8 cellular contexts compared by ENCODE assay signal in the genomic region with DNA sequence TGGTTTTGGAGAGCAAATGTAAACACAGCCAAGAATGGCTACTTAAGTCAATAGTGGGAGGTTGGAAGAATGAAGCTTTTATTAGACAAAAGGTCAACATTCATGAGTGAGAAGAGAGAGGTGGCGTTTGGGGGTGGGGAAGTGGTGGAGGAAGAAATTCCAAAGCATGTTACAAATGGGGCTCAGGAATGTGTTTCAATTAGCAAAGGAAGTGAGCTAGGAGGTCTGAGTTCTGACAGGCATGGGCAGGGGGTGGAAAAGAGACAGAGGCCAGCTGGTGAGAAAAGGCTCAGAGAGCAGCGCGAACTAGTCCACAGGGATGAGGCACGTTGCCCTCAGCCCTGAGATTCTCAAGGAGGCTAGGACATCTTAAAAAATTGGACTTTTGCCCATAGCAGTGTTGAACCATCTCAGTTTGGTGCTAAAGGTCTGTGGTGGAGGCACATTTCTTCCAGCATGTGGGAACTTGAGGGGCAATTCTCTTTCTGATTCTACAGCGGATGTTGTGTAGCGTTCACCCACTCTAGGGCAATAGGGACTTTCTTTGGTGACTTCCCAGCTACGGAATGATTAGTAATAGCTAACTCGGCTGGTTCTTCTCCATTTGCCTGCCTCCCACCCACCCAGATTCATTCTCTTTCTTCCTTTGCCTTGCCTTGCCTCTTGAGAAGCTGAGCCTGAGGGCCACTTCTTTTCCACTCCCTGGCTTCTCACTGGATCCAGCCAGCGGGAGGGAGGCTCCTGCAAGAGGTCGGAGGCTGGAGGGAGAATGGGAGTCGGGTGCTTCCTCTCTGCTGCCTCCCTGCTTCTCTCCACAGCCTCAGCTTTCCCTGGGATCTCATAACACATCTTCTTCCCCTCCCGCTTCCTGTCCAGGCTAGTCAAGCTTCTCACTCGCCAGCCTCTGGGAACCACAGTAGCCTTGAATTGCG. TPM values are rescaled to one million over a fixed set of nuclear protein-coding genes. Genes with fewer than 3 reads are reported as not detected.
A peak's percentile ranks its signal among the peaks of the same experiment; 100 is the strongest.
DNase-seq lines count a peak whose midpoint lies in the region; ATAC-seq and TF ChIP-seq lines count a peak whose summit lies in the region.

No MANE protein-coding gene starts in this region.

- H3K4me3 ChIP-seq in endodermal cell (ENCODE audit: low read length) = no peak overlapping the region

- peak; percentile 47 for ATAC-seq in GM21619 (IDR thresholded peaks at IDR 0.05; ENCODE audit: unreplicated experiment)

- H3K36me3 Mint-ChIP-seq in endodermal cell (ENCODE audit: low read depth) (no peaks in the 10 kb centered on the region), progenitor cell of endocrine pancreas (ENCODE audit: insufficient read depth) (no peaks in the 10 kb centered on the region)

- H3K27me3 ChIP-seq in endodermal cell (ENCODE audit: control insufficient read depth, insufficient read depth, low read length, poor library complexity, severe bottlenecking) = no peaks in the 10 kb centered on the region

- H3K36me3 ChIP-seq in endodermal cell (ENCODE audit: control insufficient read depth, insufficient read depth, low read length) = no peaks in the 10 kb centered on the region

- 73 to 79% methylated on average over 14 of the region's 14 CpGs for WGBS in endodermal cell (ENCODE audit: insufficient coverage in 1 of 2, insufficient read length in 1 of 2), 2 experiments

- TF ChIP-seq CTCF in endodermal cell (conservative IDR thresholded peaks at IDR 0.05) = no peak
- TF ChIP-seq CTCF in progenitor cell of endocrine pancreas (IDR thresholded peaks at IDR 0.05; ENCODE audit: unreplicated experiment) = no peak

- H3K4me3 Mint-ChIP-seq in endodermal cell = no peak overlapping the region
- H3K4me3 Mint-ChIP-seq in progenitor cell of endocrine pancreas (ENCODE audit: low read depth) = peak overlapping the region; percentile 17

- peaks cover 15% of the 10 kb centered on the region for H3K4me1 ChIP-seq in endodermal cell (ENCODE audit: control insufficient read depth, insufficient read depth, low read length)

- no peaks in the 10 kb centered on the region for H3K9me3 ChIP-seq in endodermal cell (ENCODE audit: control insufficient read depth, low read length)

- DNase-seq in NCI-H2029 treated with DMSO at 0.1 percent for 48 hours (lab: John Stamatoyannopoulos, UW) (peak; percentile 27), NCI-H2029 (lab: John Stamatoyannopoulos, UW) (no peak), LoVo (ENCODE audit: low spot score) (peak; percentile 17), endodermal cell (peak; percentile 84), progenitor cell of endocrine pancreas (ENCODE audit: low spot score, unreplicated experiment) (no peak), NCI-H526 (lab: John Stamatoyannopoulos, UW) (no peak), NCI-H2171 (lab: John Stamatoyannopoulos, UW) (no peak)

- H3K27ac ChIP-seq in endodermal cell (ENCODE audit: low read depth, low read length) = no peak overlapping the region

- H3K9ac ChIP-seq in endodermal cell (ENCODE audit: extremely low read depth, low read length, poor library complexity, severe bottlenecking) = no peak overlapping the region

- H3K27ac Mint-ChIP-seq in endodermal cell (peak overlapping the region; percentile 11), progenitor cell of endocrine pancreas (peak overlapping the region; percentile 89)

- no peaks in the 10 kb centered on the region for H3K27me3 Mint-ChIP-seq in endodermal cell (ENCODE audit: insufficient read depth)
- peaks cover 3% of the 10 kb centered on the region for H3K27me3 Mint-ChIP-seq in progenitor cell of endocrine pancreas

- H3K9me3 Mint-ChIP-seq in endodermal cell (no peaks in the 10 kb centered on the region), progenitor cell of endocrine pancreas (ENCODE audit: low read depth) (no peaks in the 10 kb centered on the region)

- peaks cover 55% of the 10 kb centered on the region for H3K4me1 Mint-ChIP-seq in endodermal cell
- H3K4me1 Mint-ChIP-seq in progenitor cell of endocrine pancreas (ENCODE audit: low read depth) = peaks cover 61% of the 10 kb centered on the region

RNA-seq across cellular contexts. Expression of a gene that starts 45.1 kb away (rescaled TPM):
- total RNA-seq in endodermal cell (1 to 10 TPM; 1.7 to 7.4 TPM), progenitor cell of endocrine pancreas (13.6 and 14.1 TPM in 2 replicates)
- polyA plus RNA-seq in endodermal cell (2013, experiment 1 of 2) = 24.6 TPM
- polyA plus RNA-seq in endodermal cell (2013, experiment 2 of 2) = 26.5 TPM

Comparison
In these comparisons a context has a peak if more than half of its experiments do, and no peak if none do; other contexts are left out.
1. DNase-seq: peak in NCI-H2029 treated with DMSO at 0.1 percent for 48 hours (single experiment), LoVo (single experiment) and endodermal cell (single experiment); none in NCI-H2029 (single experiment), progenitor cell of endocrine pancreas (single experiment), NCI-H526 (0 of 2) and NCI-H2171 (single experiment).